Comparison of ENCODE assay signal across 17 cellular contexts in the genomic region with DNA sequence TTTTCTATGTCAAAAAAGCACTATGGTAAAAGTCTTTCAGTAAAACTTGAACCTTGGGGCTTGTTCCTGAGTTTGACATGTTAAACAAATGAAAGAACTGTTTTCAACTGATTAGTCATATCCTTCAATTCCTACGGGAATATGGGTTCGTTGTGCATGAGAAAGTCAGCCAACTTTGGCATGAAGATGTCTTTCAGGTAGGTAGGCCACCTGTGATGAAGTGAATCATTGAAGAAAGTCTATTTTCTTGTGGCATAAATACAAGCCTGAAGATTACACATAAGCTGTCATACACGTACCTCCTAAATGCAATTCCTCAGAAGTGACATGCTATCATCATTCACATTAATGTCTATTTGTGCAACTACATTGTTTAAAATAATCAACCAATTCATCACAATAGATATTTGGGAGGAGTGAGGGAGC.
DNase-seq lines count a peak whose midpoint lies in the region; ATAC-seq and TF ChIP-seq lines count a peak whose summit lies in the region.
"Had no signal": no experiment of that assay in that cellular context is flagged by ENCODE, and none has a peak within 500 bp of the region (broad histone marks: within the 10 kb centered on the region; RNA-seq: fewer than 3 reads in every experiment).

No MANE protein-coding gene starts in this region.

- WGBS in hepatocyte (ENCODE audit: low lambda C conversion rate, missing lambda C conversion rate), result 74% methylated on average over 3 of the region's 3 CpGs

- no peaks in the 10 kb centered on the region for H3K79me2 ChIP-seq in hepatocyte

- H3K9me3 Mint-ChIP-seq in MCF 10A (ENCODE audit: unreplicated experiment), result no peaks in the 10 kb centered on the region

- H3K4me3 Mint-ChIP-seq in MCF 10A (ENCODE audit: unreplicated experiment), result peak overlapping the region; percentile 64

- TF ChIP-seq CTCF in MCF 10A (IDR thresholded peaks at IDR 0.05; ENCODE audit: unreplicated experiment) (no peak), breast epithelium (IDR thresholded peaks at IDR 0.05) (no peak), hepatocyte (IDR thresholded peaks at IDR 0.05; ENCODE audit: poor library complexity) (no peak), upper lobe of right lung (IDR thresholded peaks at IDR 0.05) (no peak)

- peaks cover 28% of the 10 kb centered on the region for H3K4me1 Mint-ChIP-seq in MCF 10A (ENCODE audit: insufficient read depth, unreplicated experiment)

- H3K27me3 Mint-ChIP-seq in MCF 10A (ENCODE audit: insufficient read depth, unreplicated experiment), result no peaks in the 10 kb centered on the region

- no peaks in the 10 kb centered on the region for H3K4me1 ChIP-seq in breast epithelium
- peaks cover 4% of the 10 kb centered on the region for H3K4me1 ChIP-seq in hepatocyte (ENCODE audit: insufficient read depth)
- no peaks in the 10 kb centered on the region for H3K4me1 ChIP-seq in upper lobe of right lung

- no peak overlapping the region for H3K4me3 ChIP-seq in breast epithelium
- no peak overlapping the region for H3K4me3 ChIP-seq in hepatocyte
- H3K4me3 ChIP-seq in upper lobe of right lung, result no peak overlapping the region
- H3K4me3 ChIP-seq: testis had no signal

- no peak overlapping the region for H2AFZ ChIP-seq in hepatocyte

- H3K4me2 ChIP-seq in hepatocyte, result no peak overlapping the region

- intact Hi-C loops in MCF 10A (cut with micrococcal nuclease) (loop anchor here (2.0 to 10.0 kb wide), 6 partner anchors 109 to 741 kb away; no protein-coding TSS in a partner anchor), breast epithelium (cut with DNase I; ENCODE audit: low total_unique reads) (no loop called here), upper lobe of right lung (cut with DNase I) (no loop called here)

- H3K9me3 ChIP-seq in breast epithelium, result no peaks in the 10 kb centered on the region
- H3K9me3 ChIP-seq in hepatocyte (ENCODE audit: low read depth), result no peaks in the 10 kb centered on the region
- no peaks in the 10 kb centered on the region for H3K9me3 ChIP-seq in upper lobe of right lung
- H3K9me3 ChIP-seq: neutrophil, testis had no signal

- no peaks in the 10 kb centered on the region for H3K9me2 ChIP-seq in hepatocyte (replicated peaks; ENCODE audit: insufficient read depth)

- peaks cover 78% of the 10 kb centered on the region for H3K36me3 Mint-ChIP-seq in MCF 10A (ENCODE audit: insufficient read depth, unreplicated experiment)

- TF ChIP-seq POLR2A in breast epithelium (IDR thresholded peaks at IDR 0.05), result no peak

- peak overlapping the region; percentile 64 for H3K27ac Mint-ChIP-seq in MCF 10A (ENCODE audit: low read depth, unreplicated experiment)

- DNase-seq in MCF 10A (ENCODE audit: unreplicated experiment), result peak; percentile 74
- DNase-seq in breast epithelium (ENCODE audit: low spot score in 2 of 2), result no peak
- peak; percentile 35 for DNase-seq in astrocyte of the hippocampus (ENCODE audit: low read depth, low spot score)
- DNase-seq in hepatocyte (ENCODE audit: low spot score), result no peak
- DNase-seq in upper lobe of right lung, result no peak
- DNase-seq in amniotic stem cell (lab: John Stamatoyannopoulos, UW), result no peak
- no peak for DNase-seq in activated CD8-positive, alpha-beta memory T cell treated with anti-CD3 and anti-CD28 coated beads, Interleukin-2, amount 50 U/mL, for 48 hours
- DNase-seq: activated CD4-positive, CD25-positive, alpha-beta regulatory T cell; activated CD8-positive, alpha-beta memory T cell treated with anti-CD3 and anti-CD28 coated beads, Interleukin-2, amount 50 U/mL, for 4 hours; Calu3; head of caudate nucleus; KG1; left ventricle myocardium superior; testis had no signal

- CTCF ChIA-PET in MCF 10A (lab: Yijun Ruan, JAX), result interaction anchor here (0.6 to 1.6 kb wide), 5 partner anchors 9 to 512 kb away, joined by 3 to 6 read pairs (median 3); no protein-coding TSS in a partner anchor

- POLR2A ChIA-PET in MCF 10A (lab: Yijun Ruan, JAX), result interaction anchor here (0.6 to 4.4 kb wide), 27 partner anchors 9 to 794 kb away, joined by 3 to 42 read pairs (median 4); no protein-coding TSS in a partner anchor

- ATAC-seq in upper lobe of right lung (no peak), GM19463 (IDR thresholded peaks at IDR 0.05; ENCODE audit: unreplicated experiment) (no peak)

- H3K27ac ChIP-seq in breast epithelium (no peak overlapping the region), hepatocyte (peak overlapping the region; percentile 63), upper lobe of right lung (peak overlapping the region; percentile 28)
- H3K27ac ChIP-seq: 22Rv1, neutrophil, testis had no signal

- no TSS peak for BruUV-seq in MCF 10A (replicated peaks; lab: Mats Ljungman, UMichigan)

- no peaks in the 10 kb centered on the region for H4K20me1 ChIP-seq in hepatocyte (ENCODE audit: insufficient read depth, poor library complexity, severe bottlenecking)

- H3K36me3 ChIP-seq in breast epithelium, result no peaks in the 10 kb centered on the region
- H3K36me3 ChIP-seq in hepatocyte (replicated peaks; ENCODE audit: insufficient read depth, low read depth), result no peaks in the 10 kb centered on the region
- H3K36me3 ChIP-seq in upper lobe of right lung, result no peaks in the 10 kb centered on the region
- H3K36me3 ChIP-seq: neutrophil had no signal

- H3K27me3 ChIP-seq in breast epithelium, result no peaks in the 10 kb centered on the region
- H3K27me3 ChIP-seq in hepatocyte, result no peaks in the 10 kb centered on the region
- no peaks in the 10 kb centered on the region for H3K27me3 ChIP-seq in upper lobe of right lung
- H3K27me3 ChIP-seq: neutrophil, testis had no signal

Comparison
In these comparisons a context has a peak if more than half of its experiments do, and no peak if none do; other contexts are left out.
1. DNase-seq: peak in MCF 10A (single experiment) and astrocyte of the hippocampus (single experiment); none in breast epithelium (0 of 2), hepatocyte (single experiment), upper lobe of right lung (single experiment), amniotic stem cell (single experiment) and activated CD8-positive, alpha-beta memory T cell treated with anti-CD3 and anti-CD28 coated beads, Interleukin-2, amount 50 U/mL, for 48 hours (single experiment).
2. H3K27ac ChIP-seq: peak in hepatocyte (single experiment) and upper lobe of right lung (single experiment); none in breast epithelium (0 of 2).